Comparison of ENCODE assay signal across 9 cellular contexts in genomic region chr20:4951299-4951698, GRCh38. TPM values are rescaled to one million over a fixed set of nuclear protein-coding genes. Genes with fewer than 3 reads are reported as not detected.
DNase-seq lines count a peak whose midpoint lies in the region; ATAC-seq and TF ChIP-seq lines count a peak whose summit lies in the region.
"Had no signal": no experiment of that assay in that cellular context is flagged by ENCODE, and none has a peak within 500 bp of the region (broad histone marks: within the 10 kb centered on the region; RNA-seq: fewer than 3 reads in every experiment).

No MANE protein-coding gene starts in this region.

- no peaks in the 10 kb centered on the region for H3K27me3 Mint-ChIP-seq in IgD-negative memory B cell
- no peaks in the 10 kb centered on the region for H3K27me3 Mint-ChIP-seq in chondrocyte (ENCODE audit: low read depth)

- no peaks in the 10 kb centered on the region for H3K27me3 ChIP-seq in layer of hippocampus (ENCODE audit: control insufficient read depth, insufficient read depth, low read length)

- H3K4me3 Mint-ChIP-seq in IgD-negative memory B cell (no peak overlapping the region), chondrocyte (ENCODE audit: unreplicated experiment) (peak overlapping the region; percentile 40)

- DNase-seq in chondrocyte (ENCODE audit: low spot score): no peak
- DNase-seq in superior temporal gyrus (ENCODE audit: extremely low spot score): peak; percentile 86
- no peak for DNase-seq in NCI-H1417 (lab: John Stamatoyannopoulos, UW)
- DNase-seq in activated CD4-positive, alpha-beta T cell treated with anti-CD3 and anti-CD28 coated beads, Interleukin-2, amount 50 U/mL, for 1 hour: no peak
- DNase-seq in NCI-H524 treated with DMSO at 0.1 percent for 48 hours (lab: John Stamatoyannopoulos, UW): no peak
- DNase-seq: stimulated activated CD4-positive, alpha-beta T cell treated with anti-CD3 and anti-CD28 coated beads, Interleukin-4, amount 100 ng/mL, for 1 hour had no signal

- H3K9me3 Mint-ChIP-seq in IgD-negative memory B cell (no peaks in the 10 kb centered on the region), chondrocyte (ENCODE audit: low read depth) (peaks cover 5% of the 10 kb centered on the region)

- no peak for ATAC-seq in HG02763 (IDR thresholded peaks at IDR 0.05; ENCODE audit: unreplicated experiment)

- no peaks in the 10 kb centered on the region for H3K36me3 Mint-ChIP-seq in IgD-negative memory B cell
- H3K36me3 Mint-ChIP-seq in chondrocyte (ENCODE audit: low read depth): peaks cover 2% of the 10 kb centered on the region

- H3K27ac ChIP-seq in layer of hippocampus (ENCODE audit: low read depth, low read length): peak overlapping the region; percentile 58

- H3K27ac Mint-ChIP-seq in IgD-negative memory B cell (peak overlapping the region in 2 of 3 donors; percentile 20 to 40), chondrocyte (ENCODE audit: unreplicated experiment) (peak overlapping the region; percentile 95)

- TF ChIP-seq CTCF in chondrocyte (IDR thresholded peaks at IDR 0.05): no peak

- H3K4me1 Mint-ChIP-seq in IgD-negative memory B cell (peaks cover 32 to 39% (median 37%) of the 10 kb centered on the region in 3 donors), chondrocyte (ENCODE audit: low read depth) (peaks cover 60% of the 10 kb centered on the region)

RNA-seq across cellular contexts. Expression of gene SLC23A2, which starts 50.0 kb away (rescaled TPM):
- polyA plus RNA-seq in IgD-negative memory B cell: 11.3 TPM
- 24.0 to 25.1 TPM (median 24.2 TPM) in 3 replicates for total RNA-seq in chondrocyte
